In the genomic region with DNA sequence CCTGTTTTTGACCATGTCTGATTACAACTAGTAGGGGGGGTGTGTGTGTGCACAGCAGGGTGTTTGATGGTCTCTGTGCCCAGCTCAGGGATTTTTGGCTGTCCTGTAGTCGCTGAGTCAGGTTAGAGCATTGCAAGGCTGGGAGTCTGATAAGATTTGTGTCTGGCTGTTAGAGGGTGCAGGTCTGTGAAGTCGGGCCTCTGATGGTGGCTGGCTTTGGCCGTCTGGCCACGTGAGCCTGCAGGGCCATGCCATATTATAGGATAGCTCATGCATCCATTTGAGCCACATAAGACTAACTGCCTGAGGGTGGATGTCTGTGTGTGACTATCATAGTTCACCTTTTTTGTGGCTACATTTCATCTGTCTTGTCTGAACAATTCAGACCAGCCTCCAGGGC, we compare ENCODE assay signal across 15 cellular contexts. TPM values are rescaled to one million over a fixed set of nuclear protein-coding genes. Genes with fewer than 3 reads are reported as not detected.
DNase-seq lines count a peak whose midpoint lies in the region; ATAC-seq and TF ChIP-seq lines count a peak whose summit lies in the region.
"Had no signal": no experiment of that assay in that cellular context is flagged by ENCODE, and none has a peak within 500 bp of the region (broad histone marks: within the 10 kb centered on the region; RNA-seq: fewer than 3 reads in every experiment).

No MANE protein-coding gene starts in this region.

- H4K20me1 ChIP-seq in smooth muscle cell (ENCODE audit: low read depth): no peaks in the 10 kb centered on the region

- ATAC-seq in RWPE2 (ENCODE audit: low read depth): no peak
- no peak for ATAC-seq in Right ventricle myocardium superior (ENCODE audit: poor library complexity)
- no peak for ATAC-seq in GM19324 (IDR thresholded peaks at IDR 0.05; ENCODE audit: low FRiP score, unreplicated experiment)
- ATAC-seq in HG02759 (IDR thresholded peaks at IDR 0.05; ENCODE audit: unreplicated experiment): no peak
- ATAC-seq: CD8-positive, alpha-beta T cell; GM12878 had no signal

- H3K9ac ChIP-seq in smooth muscle cell (ENCODE audit: low read depth): no peak overlapping the region
- H3K9ac ChIP-seq: BLaER1 treated with 17β-estradiol and CSF1 and Interleukin-3, amounts not matched to agents 10 nM and 100 nM; GM23248 had no signal

- H3K9me3 ChIP-seq in BE2C (no peaks in the 10 kb centered on the region), RWPE2 (ENCODE audit: severe bottlenecking) (no peaks in the 10 kb centered on the region), smooth muscle cell (replicated peaks; ENCODE audit: low read depth) (no peaks in the 10 kb centered on the region)
- H3K9me3 ChIP-seq: BLaER1 treated with 17β-estradiol and CSF1 and Interleukin-3, amounts not matched to agents 10 nM and 100 nM; HAP-1 had no signal

- H3K36me3 ChIP-seq in BE2C: no peaks in the 10 kb centered on the region; the same call in 1 of the 2 replicates
- H3K36me3 ChIP-seq in RWPE2 (ENCODE audit: low read depth): peaks cover 41% of the 10 kb centered on the region
- no peaks in the 10 kb centered on the region for H3K36me3 ChIP-seq in smooth muscle cell (ENCODE audit: low read depth)
- H3K36me3 ChIP-seq: BLaER1 treated with 17β-estradiol and CSF1 and Interleukin-3, amounts not matched to agents 10 nM and 100 nM had no signal

- H3K4me2 ChIP-seq in smooth muscle cell: no peak overlapping the region
- H3K4me2 ChIP-seq: BLaER1 treated with 17β-estradiol and CSF1 and Interleukin-3, amounts not matched to agents 10 nM and 100 nM had no signal

- WGBS in smooth muscle cell (ENCODE audit: low lambda C conversion rate): 43% methylated on average over 4 of the region's 4 CpGs

- peak overlapping the region; percentile 28 for H3K27ac ChIP-seq in RWPE2 (ENCODE audit: poor library complexity, severe bottlenecking)
- H3K27ac ChIP-seq in smooth muscle cell (ENCODE audit: low read depth): peak overlapping the region; percentile 46
- H3K27ac ChIP-seq: BLaER1 treated with 17β-estradiol and CSF1 and Interleukin-3, amounts not matched to agents 10 nM and 100 nM; GM23248 had no signal

- no peak for TF ChIP-seq CTCF in BE2C (IDR thresholded peaks at IDR 0.05; ENCODE audit: low read depth, low read length)
- TF ChIP-seq CTCF in RWPE2 (IDR thresholded peaks at IDR 0.05; ENCODE audit: poor library complexity, severe bottlenecking): no peak
- no peak for TF ChIP-seq CTCF in smooth muscle cell (IDR thresholded peaks at IDR 0.05; ENCODE audit: borderline replicate concordance, insufficient read depth, poor library complexity, severe bottlenecking)

- H3K4me3 ChIP-seq in BE2C (ENCODE audit: low read depth, low read length) (no peak overlapping the region), RWPE2 (ENCODE audit: severe bottlenecking) (no peak overlapping the region), smooth muscle cell (no peak overlapping the region)
- H3K4me3 ChIP-seq: BLaER1 treated with 17β-estradiol and CSF1 and Interleukin-3, amounts not matched to agents 10 nM and 100 nM; GM12878; GM23248; HAP-1 had no signal

- no peaks in the 10 kb centered on the region for H3K79me2 ChIP-seq in smooth muscle cell (ENCODE audit: low read depth)

- peak; percentile 51 for DNase-seq in BE2C
- no peak for DNase-seq in RWPE2 (ENCODE audit: low spot score)
- peak; percentile 4 to 9 for DNase-seq in erythroblast (lab: John Stamatoyannopoulos, UW)
- no peak for DNase-seq in smooth muscle cell (lab: John Stamatoyannopoulos, UW; ENCODE audit: unreplicated experiment)
- DNase-seq in Right ventricle myocardium superior: no peak
- DNase-seq: 8988T; Calu3; CD8-positive, alpha-beta T cell; DMS79 treated with DMSO at 0.1 percent for 48 hours; GM23248 had no signal

- no peak for TF ChIP-seq POLR2A in erythroblast (IDR thresholded peaks at IDR 0.05; ENCODE audit: low read length)

- peaks cover 9% of the 10 kb centered on the region for H3K4me1 ChIP-seq in BE2C
- peaks cover 10% of the 10 kb centered on the region for H3K4me1 ChIP-seq in RWPE2 (ENCODE audit: insufficient read depth, poor library complexity, severe bottlenecking)
- no peaks in the 10 kb centered on the region for H3K4me1 ChIP-seq in smooth muscle cell (ENCODE audit: low read depth)
- H3K4me1 ChIP-seq: HAP-1 had no signal

- H2AFZ ChIP-seq in smooth muscle cell (ENCODE audit: low read depth): no peak overlapping the region
- H2AFZ ChIP-seq: GM23248 had no signal

- H3K27me3 ChIP-seq in BE2C (no peaks in the 10 kb centered on the region), RWPE2 (ENCODE audit: insufficient read depth, poor library complexity, severe bottlenecking) (no peaks in the 10 kb centered on the region), smooth muscle cell (ENCODE audit: low read depth) (no peaks in the 10 kb centered on the region)

- intact Hi-C loops in Right ventricle myocardium superior (cut with DNase I): no loop called here

- H3F3A ChIP-seq in smooth muscle cell (ENCODE audit: low read depth): no peaks in the 10 kb centered on the region

RNA-seq across cellular contexts. Expression of a gene that starts 4.9 kb away (rescaled TPM):
- polyA plus RNA-seq in BE2C (2012; ENCODE audit: insufficient read depth, insufficient read length, low read depth): 27.1 TPM
- total RNA-seq in smooth muscle cell (25.1 and 25.5 TPM in 2 replicates), Right ventricle myocardium superior (12.0 TPM)
- 14.8 and 23.2 TPM in 2 replicates for polyA plus RNA-seq in smooth muscle cell

RNA-seq across cellular contexts. Expression of a gene that starts 7.9 kb away (rescaled TPM):
- polyA plus RNA-seq in BE2C (2012; ENCODE audit: insufficient read depth, insufficient read length, low read depth): 208 TPM
- total RNA-seq in smooth muscle cell: 49.1 and 63.0 TPM in 2 replicates
- 85.5 and 99.8 TPM in 2 replicates for polyA plus RNA-seq in smooth muscle cell
- total RNA-seq in Right ventricle myocardium superior: 47.2 TPM

RNA-seq across cellular contexts. Expression of a gene that starts 25.8 kb away (rescaled TPM):
- 33.8 TPM for polyA plus RNA-seq in BE2C (2012; ENCODE audit: insufficient read depth, insufficient read length, low read depth)
- 3.8 and 4.5 TPM in 2 replicates for total RNA-seq in smooth muscle cell
- polyA plus RNA-seq in smooth muscle cell: 9.7 and 9.8 TPM in 2 replicates
- 13.9 TPM for total RNA-seq in Right ventricle myocardium superior

RNA-seq across cellular contexts. Expression of a gene that starts 37.7 kb away (rescaled TPM):
- polyA plus RNA-seq in BE2C (2012; ENCODE audit: insufficient read depth, insufficient read length, low read depth): 122 TPM
- total RNA-seq in smooth muscle cell (60.6 and 78.9 TPM in 2 replicates), Right ventricle myocardium superior (14.3 TPM)
- polyA plus RNA-seq in smooth muscle cell: 80.8 and 82.4 TPM in 2 replicates

RNA-seq across cellular contexts. Expression of a gene that starts 43.6 kb away (rescaled TPM):
- polyA plus RNA-seq in BE2C (2012; ENCODE audit: insufficient read depth, insufficient read length, low read depth): 0.56 TPM
- 69.4 and 79.0 TPM in 2 replicates for total RNA-seq in smooth muscle cell
- 68.7 and 88.7 TPM in 2 replicates for polyA plus RNA-seq in smooth muscle cell
- 1.3 TPM for total RNA-seq in Right ventricle myocardium superior

Comparison
In these comparisons a context has a peak if more than half of its experiments do, and no peak if none do; other contexts are left out.
1. DNase-seq: peak in BE2C (single experiment) and erythroblast (2 of 2); none in RWPE2 (single experiment), smooth muscle cell (single experiment) and Right ventricle myocardium superior (single experiment).